In the genomic region with DNA sequence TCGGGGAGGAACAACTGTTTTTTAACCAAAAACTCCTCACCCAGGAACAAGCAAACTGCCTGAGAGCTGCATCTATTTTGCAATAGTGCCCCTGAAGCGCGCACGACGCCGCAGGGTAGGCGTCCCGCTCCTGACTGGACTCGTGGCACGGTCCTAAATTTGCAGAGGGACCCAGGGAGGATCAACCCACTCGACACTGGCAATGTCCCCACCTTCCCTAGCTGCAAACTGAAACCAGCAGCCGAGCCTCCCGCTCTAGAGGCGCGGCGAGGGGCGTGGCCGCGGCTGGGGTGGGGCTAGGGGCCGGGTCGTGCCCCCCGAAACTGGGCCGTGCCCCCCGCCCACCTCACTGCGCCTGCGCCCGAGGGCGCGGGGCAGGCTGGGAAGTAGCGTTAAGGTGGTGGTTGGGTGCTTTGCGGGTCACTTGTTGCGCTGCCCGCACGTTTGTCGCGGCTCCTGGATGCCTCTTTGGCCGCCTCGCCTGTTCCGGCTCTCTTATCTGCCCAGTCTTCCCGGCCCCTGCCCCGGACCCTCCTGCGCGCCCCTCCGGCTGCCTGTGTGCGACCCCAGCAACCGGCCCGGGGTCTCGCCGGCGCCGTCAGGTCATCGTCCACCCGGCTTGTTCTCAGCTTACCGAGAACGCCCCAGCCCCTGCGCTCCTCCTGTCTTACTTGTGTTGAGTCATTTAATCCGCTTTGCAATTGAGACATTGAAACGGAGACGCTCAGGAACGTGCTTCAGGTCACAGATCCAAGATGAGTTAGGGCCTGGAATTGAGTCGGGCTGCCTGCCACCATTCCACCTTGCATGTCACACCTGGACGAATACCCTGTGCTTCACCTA, we compare ENCODE assay signal across 1 cellular context.
A peak's percentile ranks its signal among the peaks of the same experiment; 100 is the strongest.
TF ChIP-seq lines count a peak whose summit lies in the region.

No MANE protein-coding gene starts in this region.

TF ChIP-seq in HepG2, 621 proteins besides CTCF, POLR2A, EP300 and RAD21 (continued from another document and continues in another):
- TF ChIP-seq AGO2 (optimal IDR thresholded peaks at IDR 0.05; ENCODE audit: low read depth, low read length) (peak; percentile 44), ZNF792 (CRISPR knock-in tag; IDR thresholded peaks at IDR 0.05) (peak; percentile 66; the same call in 1 of the 2 replicates), MED13 (CRISPR knock-in tag; IDR thresholded peaks at IDR 0.05) (no peak), SRSF1 (optimal IDR thresholded peaks at IDR 0.05; ENCODE audit: low read depth, low read length) (no peak), AHR (CRISPR knock-in tag; IDR thresholded peaks at IDR 0.05) (peak; percentile 72; the same call in 1 of the 2 replicates), ZNF431 (CRISPR knock-in tag; IDR thresholded peaks at IDR 0.05; ENCODE audit: borderline replicate concordance, low read depth) (no peak), FOXJ3 (CRISPR knock-in tag; IDR thresholded peaks at IDR 0.05; ENCODE audit: borderline replicate concordance) (no peak), ZNF296 (CRISPR knock-in tag; conservative IDR thresholded peaks at IDR 0.05) (no peak), ZBTB21 (CRISPR knock-in tag; IDR thresholded peaks at IDR 0.05) (no peak), MBD4 (IDR thresholded peaks at IDR 0.05; ENCODE audit: borderline replicate concordance, low read length) (no peak), ZNF776 (CRISPR knock-in tag; IDR thresholded peaks at IDR 0.05) (peak; percentile 71), ZEB1 (IDR thresholded peaks at IDR 0.05; ENCODE audit: insufficient replicate concordance, low read depth) (no peak), GATA4 (IDR thresholded peaks at IDR 0.05; ENCODE audit: borderline replicate concordance, low read depth) (peak; percentile 52), SYNCRIP (IDR thresholded peaks at IDR 0.05; ENCODE audit: insufficient read depth, low read depth, low read length) (no peak), FOXA3 (CRISPR knock-in tag; IDR thresholded peaks at IDR 0.05) (peak; percentile 21; the same call in 1 of the 2 replicates), PHB2 (IDR thresholded peaks at IDR 0.05; ENCODE audit: partially characterized antibody) (no peak), CHD2 (IDR thresholded peaks at IDR 0.05; ENCODE audit: low read depth, low read length) (no peak), RXRB (CRISPR knock-in tag; IDR thresholded peaks at IDR 0.05; ENCODE audit: borderline replicate concordance) (no peak), ZNF136 (CRISPR knock-in tag; IDR thresholded peaks at IDR 0.05; ENCODE audit: low read depth) (no peak), U2AF1 (optimal IDR thresholded peaks at IDR 0.05; ENCODE audit: low read depth, low read length) (no peak), HOXA9 (CRISPR knock-in tag; IDR thresholded peaks at IDR 0.05; ENCODE audit: borderline replicate concordance) (peak; percentile 56; the same call in 1 of the 2 replicates), ZNF468 (CRISPR knock-in tag; IDR thresholded peaks at IDR 0.05) (no peak), ZNF232 (CRISPR knock-in tag; IDR thresholded peaks at IDR 0.05; ENCODE audit: borderline replicate concordance) (no peak), RFX5 (IDR thresholded peaks at IDR 0.05; ENCODE audit: low read depth, low read length) (peak; percentile 50; the same call in 1 of the 2 replicates), BRCA1 (CRISPR knock-in tag; IDR thresholded peaks at IDR 0.05) (0 out of 2 replicates have a peak, but pooled peaks have one; percentile 69), SMARCC2 (IDR thresholded peaks at IDR 0.05) (no peak), TARDBP (CRISPR knock-in tag; IDR thresholded peaks at IDR 0.05) (peak; percentile 57; the same call in 1 of the 2 replicates), ZNF34 (CRISPR knock-in tag; IDR thresholded peaks at IDR 0.05; ENCODE audit: borderline replicate concordance) (no peak), KLF13 (CRISPR knock-in tag; IDR thresholded peaks at IDR 0.05) (no peak), NR2F6 (IDR thresholded peaks at IDR 0.05) (no peak), NR2F6 (CRISPR knock-in tag; IDR thresholded peaks at IDR 0.05) (0 out of 2 replicates have a peak, but pooled peaks have one; percentile 6), GTF2F1 (IDR thresholded peaks at IDR 0.05; ENCODE audit: low read length) (no peak), TAF1 (CRISPR knock-in tag; IDR thresholded peaks at IDR 0.05) (peak; percentile 86), PHF8 (CRISPR knock-in tag; IDR thresholded peaks at IDR 0.05) (peak; percentile 95), ETV5 (CRISPR knock-in tag; IDR thresholded peaks at IDR 0.05; ENCODE audit: borderline replicate concordance) (peak; percentile 24; the same call in 1 of the 2 replicates), JUNB (CRISPR knock-in tag; IDR thresholded peaks at IDR 0.05; ENCODE audit: borderline replicate concordance) (no peak), POLR2AphosphoS5 (IDR thresholded peaks at IDR 0.05; ENCODE audit: low read depth, low read length) (peak; percentile 95)
- TF ChIP-seq, protein P1, sequence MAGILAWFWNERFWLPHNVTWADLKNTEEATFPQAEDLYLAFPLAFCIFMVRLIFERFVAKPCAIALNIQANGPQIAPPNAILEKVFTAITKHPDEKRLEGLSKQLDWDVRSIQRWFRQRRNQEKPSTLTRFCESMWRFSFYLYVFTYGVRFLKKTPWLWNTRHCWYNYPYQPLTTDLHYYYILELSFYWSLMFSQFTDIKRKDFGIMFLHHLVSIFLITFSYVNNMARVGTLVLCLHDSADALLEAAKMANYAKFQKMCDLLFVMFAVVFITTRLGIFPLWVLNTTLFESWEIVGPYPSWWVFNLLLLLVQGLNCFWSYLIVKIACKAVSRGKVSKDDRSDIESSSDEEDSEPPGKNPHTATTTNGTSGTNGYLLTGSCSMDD (CRISPR knock-in tag; IDR thresholded peaks at IDR 0.05) = no peak
- TF ChIP-seq, protein P2, sequence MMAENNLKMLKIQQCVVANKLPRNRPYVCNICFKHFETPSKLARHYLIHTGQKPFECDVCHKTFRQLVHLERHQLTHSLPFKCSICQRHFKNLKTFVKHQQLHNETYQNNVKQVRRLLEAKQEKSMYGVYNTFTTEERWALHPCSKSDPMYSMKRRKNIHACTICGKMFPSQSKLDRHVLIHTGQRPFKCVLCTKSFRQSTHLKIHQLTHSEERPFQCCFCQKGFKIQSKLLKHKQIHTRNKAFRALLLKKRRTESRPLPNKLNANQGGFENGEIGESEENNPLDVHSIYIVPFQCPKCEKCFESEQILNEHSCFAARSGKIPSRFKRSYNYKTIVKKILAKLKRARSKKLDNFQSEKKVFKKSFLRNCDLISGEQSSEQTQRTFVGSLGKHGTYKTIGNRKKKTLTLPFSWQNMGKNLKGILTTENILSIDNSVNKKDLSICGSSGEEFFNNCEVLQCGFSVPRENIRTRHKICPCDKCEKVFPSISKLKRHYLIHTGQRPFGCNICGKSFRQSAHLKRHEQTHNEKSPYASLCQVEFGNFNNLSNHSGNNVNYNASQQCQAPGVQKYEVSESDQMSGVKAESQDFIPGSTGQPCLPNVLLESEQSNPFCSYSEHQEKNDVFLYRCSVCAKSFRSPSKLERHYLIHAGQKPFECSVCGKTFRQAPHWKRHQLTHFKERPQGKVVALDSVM (CRISPR knock-in tag; IDR thresholded peaks at IDR 0.05) = no peak
- TF ChIP-seq, protein P3, sequence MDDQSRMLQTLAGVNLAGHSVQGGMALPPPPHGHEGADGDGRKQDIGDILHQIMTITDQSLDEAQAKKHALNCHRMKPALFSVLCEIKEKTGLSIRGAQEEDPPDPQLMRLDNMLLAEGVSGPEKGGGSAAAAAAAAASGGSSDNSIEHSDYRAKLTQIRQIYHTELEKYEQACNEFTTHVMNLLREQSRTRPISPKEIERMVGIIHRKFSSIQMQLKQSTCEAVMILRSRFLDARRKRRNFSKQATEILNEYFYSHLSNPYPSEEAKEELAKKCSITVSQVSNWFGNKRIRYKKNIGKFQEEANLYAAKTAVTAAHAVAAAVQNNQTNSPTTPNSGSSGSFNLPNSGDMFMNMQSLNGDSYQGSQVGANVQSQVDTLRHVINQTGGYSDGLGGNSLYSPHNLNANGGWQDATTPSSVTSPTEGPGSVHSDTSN (CRISPR knock-in tag; IDR thresholded peaks at IDR 0.05; ENCODE audit: borderline replicate concordance) = no peak
- TF ChIP-seq, protein P4, sequence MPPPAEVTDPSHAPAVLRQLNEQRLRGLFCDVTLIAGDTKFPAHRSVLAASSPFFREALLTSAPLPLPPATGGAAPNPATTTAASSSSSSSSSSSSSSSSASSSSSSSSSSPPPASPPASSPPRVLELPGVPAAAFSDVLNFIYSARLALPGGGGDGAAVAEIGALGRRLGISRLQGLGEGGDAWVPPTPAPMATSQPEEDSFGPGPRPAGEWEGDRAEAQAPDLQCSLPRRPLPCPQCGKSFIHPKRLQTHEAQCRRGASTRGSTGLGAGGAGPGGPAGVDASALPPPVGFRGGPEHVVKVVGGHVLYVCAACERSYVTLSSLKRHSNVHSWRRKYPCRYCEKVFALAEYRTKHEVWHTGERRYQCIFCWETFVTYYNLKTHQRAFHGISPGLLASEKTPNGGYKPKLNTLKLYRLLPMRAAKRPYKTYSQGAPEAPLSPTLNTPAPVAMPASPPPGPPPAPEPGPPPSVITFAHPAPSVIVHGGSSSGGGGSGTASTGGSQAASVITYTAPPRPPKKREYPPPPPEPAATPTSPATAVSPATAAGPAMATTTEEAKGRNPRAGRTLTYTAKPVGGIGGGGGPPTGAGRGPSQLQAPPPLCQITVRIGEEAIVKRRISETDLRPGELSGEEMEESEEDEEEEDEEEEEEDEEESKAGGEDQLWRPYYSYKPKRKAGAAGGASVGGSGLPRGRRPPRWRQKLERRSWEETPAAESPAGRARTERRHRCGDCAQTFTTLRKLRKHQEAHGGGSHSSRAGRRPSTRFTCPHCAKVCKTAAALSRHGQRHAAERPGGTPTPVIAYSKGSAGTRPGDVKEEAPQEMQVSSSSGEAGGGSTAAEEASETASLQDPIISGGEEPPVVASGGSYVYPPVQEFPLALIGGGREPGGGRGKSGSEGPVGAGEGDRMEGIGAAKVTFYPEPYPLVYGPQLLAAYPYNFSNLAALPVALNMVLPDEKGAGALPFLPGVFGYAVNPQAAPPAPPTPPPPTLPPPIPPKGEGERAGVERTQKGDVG (CRISPR knock-in tag; IDR thresholded peaks at IDR 0.05; ENCODE audit: borderline replicate concordance) = no peak
- TF ChIP-seq, protein P5, sequence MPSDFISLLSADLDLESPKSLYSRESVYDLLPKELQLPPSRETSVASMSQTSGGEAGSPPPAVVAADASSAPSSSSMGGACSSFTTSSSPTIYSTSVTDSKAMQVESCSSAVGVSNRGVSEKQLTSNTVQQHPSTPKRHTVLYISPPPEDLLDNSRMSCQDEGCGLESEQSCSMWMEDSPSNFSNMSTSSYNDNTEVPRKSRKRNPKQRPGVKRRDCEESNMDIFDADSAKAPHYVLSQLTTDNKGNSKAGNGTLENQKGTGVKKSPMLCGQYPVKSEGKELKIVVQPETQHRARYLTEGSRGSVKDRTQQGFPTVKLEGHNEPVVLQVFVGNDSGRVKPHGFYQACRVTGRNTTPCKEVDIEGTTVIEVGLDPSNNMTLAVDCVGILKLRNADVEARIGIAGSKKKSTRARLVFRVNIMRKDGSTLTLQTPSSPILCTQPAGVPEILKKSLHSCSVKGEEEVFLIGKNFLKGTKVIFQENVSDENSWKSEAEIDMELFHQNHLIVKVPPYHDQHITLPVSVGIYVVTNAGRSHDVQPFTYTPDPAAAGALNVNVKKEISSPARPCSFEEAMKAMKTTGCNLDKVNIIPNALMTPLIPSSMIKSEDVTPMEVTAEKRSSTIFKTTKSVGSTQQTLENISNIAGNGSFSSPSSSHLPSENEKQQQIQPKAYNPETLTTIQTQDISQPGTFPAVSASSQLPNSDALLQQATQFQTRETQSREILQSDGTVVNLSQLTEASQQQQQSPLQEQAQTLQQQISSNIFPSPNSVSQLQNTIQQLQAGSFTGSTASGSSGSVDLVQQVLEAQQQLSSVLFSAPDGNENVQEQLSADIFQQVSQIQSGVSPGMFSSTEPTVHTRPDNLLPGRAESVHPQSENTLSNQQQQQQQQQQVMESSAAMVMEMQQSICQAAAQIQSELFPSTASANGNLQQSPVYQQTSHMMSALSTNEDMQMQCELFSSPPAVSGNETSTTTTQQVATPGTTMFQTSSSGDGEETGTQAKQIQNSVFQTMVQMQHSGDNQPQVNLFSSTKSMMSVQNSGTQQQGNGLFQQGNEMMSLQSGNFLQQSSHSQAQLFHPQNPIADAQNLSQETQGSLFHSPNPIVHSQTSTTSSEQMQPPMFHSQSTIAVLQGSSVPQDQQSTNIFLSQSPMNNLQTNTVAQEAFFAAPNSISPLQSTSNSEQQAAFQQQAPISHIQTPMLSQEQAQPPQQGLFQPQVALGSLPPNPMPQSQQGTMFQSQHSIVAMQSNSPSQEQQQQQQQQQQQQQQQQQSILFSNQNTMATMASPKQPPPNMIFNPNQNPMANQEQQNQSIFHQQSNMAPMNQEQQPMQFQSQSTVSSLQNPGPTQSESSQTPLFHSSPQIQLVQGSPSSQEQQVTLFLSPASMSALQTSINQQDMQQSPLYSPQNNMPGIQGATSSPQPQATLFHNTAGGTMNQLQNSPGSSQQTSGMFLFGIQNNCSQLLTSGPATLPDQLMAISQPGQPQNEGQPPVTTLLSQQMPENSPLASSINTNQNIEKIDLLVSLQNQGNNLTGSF (CRISPR knock-in tag; IDR thresholded peaks at IDR 0.05) = 0 out of 2 replicates have a peak, but pooled peaks have one; percentile 60
- TF ChIP-seq, protein P6, sequence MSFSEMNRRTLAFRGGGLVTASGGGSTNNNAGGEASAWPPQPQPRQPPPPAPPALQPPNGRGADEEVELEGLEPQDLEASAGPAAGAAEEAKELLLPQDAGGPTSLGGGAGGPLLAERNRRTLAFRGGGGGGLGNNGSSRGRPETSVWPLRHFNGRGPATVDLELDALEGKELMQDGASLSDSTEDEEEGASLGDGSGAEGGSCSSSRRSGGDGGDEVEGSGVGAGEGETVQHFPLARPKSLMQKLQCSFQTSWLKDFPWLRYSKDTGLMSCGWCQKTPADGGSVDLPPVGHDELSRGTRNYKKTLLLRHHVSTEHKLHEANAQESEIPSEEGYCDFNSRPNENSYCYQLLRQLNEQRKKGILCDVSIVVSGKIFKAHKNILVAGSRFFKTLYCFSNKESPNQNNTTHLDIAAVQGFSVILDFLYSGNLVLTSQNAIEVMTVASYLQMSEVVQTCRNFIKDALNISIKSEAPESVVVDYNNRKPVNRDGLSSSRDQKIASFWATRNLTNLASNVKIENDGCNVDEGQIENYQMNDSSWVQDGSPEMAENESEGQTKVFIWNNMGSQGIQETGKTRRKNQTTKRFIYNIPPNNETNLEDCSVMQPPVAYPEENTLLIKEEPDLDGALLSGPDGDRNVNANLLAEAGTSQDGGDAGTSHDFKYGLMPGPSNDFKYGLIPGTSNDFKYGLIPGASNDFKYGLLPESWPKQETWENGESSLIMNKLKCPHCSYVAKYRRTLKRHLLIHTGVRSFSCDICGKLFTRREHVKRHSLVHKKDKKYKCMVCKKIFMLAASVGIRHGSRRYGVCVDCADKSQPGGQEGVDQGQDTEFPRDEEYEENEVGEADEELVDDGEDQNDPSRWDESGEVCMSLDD (CRISPR knock-in tag; IDR thresholded peaks at IDR 0.05; ENCODE audit: borderline replicate concordance) = peak; percentile 96
- TF ChIP-seq, protein P7, sequence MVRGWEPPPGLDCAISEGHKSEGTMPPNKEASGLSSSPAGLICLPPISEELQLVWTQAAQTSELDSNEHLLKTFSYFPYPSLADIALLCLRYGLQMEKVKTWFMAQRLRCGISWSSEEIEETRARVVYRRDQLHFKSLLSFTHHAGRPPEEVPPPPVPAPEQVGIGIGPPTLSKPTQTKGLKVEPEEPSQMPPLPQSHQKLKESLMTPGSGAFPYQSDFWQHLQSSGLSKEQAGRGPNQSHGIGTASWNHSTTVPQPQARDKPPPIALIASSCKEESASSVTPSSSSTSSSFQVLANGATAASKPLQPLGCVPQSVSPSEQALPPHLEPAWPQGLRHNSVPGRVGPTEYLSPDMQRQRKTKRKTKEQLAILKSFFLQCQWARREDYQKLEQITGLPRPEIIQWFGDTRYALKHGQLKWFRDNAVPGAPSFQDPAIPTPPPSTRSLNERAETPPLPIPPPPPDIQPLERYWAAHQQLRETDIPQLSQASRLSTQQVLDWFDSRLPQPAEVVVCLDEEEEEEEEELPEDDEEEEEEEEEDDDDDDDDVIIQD (CRISPR knock-in tag; IDR thresholded peaks at IDR 0.05; ENCODE audit: low read depth) = no peak
